In genomic region chr4:40721730-40722171, GRCh38 we compare ENCODE assay signal across 1 cellular context.
TF ChIP-seq lines count a peak whose summit lies in the region.

No MANE protein-coding gene starts in this region.

TF ChIP-seq in HCT116, 20 proteins besides CTCF, POLR2A, EP300 and RAD21:
- TF ChIP-seq TCF7L2 (IDR thresholded peaks at IDR 0.05; ENCODE audit: borderline replicate concordance, extremely low read depth, insufficient read depth, insufficient read length), result no peak
- TF ChIP-seq MAX (IDR thresholded peaks at IDR 0.05), result no peak
- no peak for TF ChIP-seq SIN3A (IDR thresholded peaks at IDR 0.05; ENCODE audit: low read depth)
